Comparison of ENCODE assay signal across 8 cellular contexts in the genomic region with DNA sequence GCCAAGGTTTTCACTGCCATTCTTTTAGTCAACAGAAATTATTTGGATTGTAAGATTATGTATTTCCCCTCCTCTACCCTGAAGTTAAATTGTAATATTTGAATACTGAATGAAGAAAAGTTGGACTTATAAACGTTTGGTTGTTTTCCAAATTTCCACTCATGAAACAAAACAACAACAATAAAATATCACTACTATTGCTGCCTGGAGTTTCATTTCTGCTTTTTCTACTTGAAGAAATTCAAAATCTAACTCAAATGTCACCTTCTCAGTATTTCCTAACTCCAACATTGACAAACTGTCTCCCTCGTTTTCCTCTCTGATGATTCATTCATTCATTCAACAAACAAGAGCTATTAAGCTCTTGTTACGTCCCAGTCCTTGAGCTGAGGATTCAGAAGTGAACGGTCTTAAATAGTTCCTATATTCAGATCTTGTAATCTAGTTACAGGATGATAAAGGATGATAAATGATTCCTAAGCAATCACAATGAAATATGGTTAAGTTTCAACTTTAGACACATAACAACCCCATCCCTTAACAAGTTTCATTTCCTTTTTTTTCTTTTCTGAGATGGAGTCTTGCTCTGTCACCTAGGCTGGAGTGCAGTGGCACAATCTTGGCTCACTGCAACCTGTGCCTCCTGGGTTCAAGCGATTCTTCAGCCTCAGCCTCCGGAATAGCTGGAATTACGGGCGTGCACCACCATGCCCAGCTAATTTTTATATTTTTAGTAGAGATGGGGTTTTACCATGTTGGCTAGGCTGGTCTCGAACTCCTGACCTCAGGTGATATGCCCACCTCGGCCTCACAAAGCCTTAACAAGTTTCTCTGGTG. TPM values are rescaled to one million over a fixed set of nuclear protein-coding genes. Genes with fewer than 3 reads are reported as not detected.
A peak's percentile ranks its signal among the peaks of the same experiment; 100 is the strongest.
DNase-seq lines count a peak whose midpoint lies in the region; ATAC-seq, FAIRE-seq and TF ChIP-seq lines count a peak whose summit lies in the region.

No MANE protein-coding gene starts in this region.

- no peak for TF ChIP-seq EP300 in sigmoid colon (IDR thresholded peaks at IDR 0.05)

- no peaks in the 10 kb centered on the region for H3F3A ChIP-seq in smooth muscle cell (ENCODE audit: low read depth)

- H3K4me1 ChIP-seq in A673 (ENCODE audit: insufficient read depth, low read length, poor library complexity, severe bottlenecking) (peaks cover 6% of the 10 kb centered on the region), astrocyte (ENCODE audit: insufficient read depth, low read length) (peaks cover 12% of the 10 kb centered on the region), stomach smooth muscle (ENCODE audit: control insufficient read depth, insufficient read depth, low read length) (peaks cover 7% of the 10 kb centered on the region), sigmoid colon (peaks cover 0 to 16% (median 8%) of the 10 kb centered on the region in 4 donors), smooth muscle cell (ENCODE audit: low read depth) (no peaks in the 10 kb centered on the region)

- 79 to 85% methylated on average over 10 of the region's 10 CpGs for WGBS in sigmoid colon, 2 donors
- 84% methylated on average over 10 of the region's 10 CpGs for WGBS in smooth muscle cell (ENCODE audit: low lambda C conversion rate)

- CTCF ChIA-PET in A673 (lab: Charles Lee): no interaction called here

- TF ChIP-seq CTCF in A673 (conservative IDR thresholded peaks at IDR 0.05; ENCODE audit: low read depth, low read length) (no peak), astrocyte (IDR thresholded peaks at IDR 0.05; ENCODE audit: insufficient read depth, low read depth, low read length) (no peak), sigmoid colon (IDR thresholded peaks at IDR 0.05) (no peak), smooth muscle cell (IDR thresholded peaks at IDR 0.05; ENCODE audit: borderline replicate concordance, insufficient read depth, poor library complexity, severe bottlenecking) (no peak)

- no peak for DNase-seq in A673 (ENCODE audit: low spot score)
- peak; percentile 4 for DNase-seq in astrocyte (ENCODE audit: low read depth)
- no peak for DNase-seq in sigmoid colon
- no peak for DNase-seq in central memory CD4-positive, alpha-beta T cell
- no peak for DNase-seq in smooth muscle cell (lab: John Stamatoyannopoulos, UW; ENCODE audit: unreplicated experiment)

- no peak for FAIRE-seq in astrocyte (lab: Jason Lieb, UNC)

- no TSS peak for BruUV-seq in A673 (replicated peaks; lab: Mats Ljungman, UMichigan)

- H3K9me3 ChIP-seq in A673 (ENCODE audit: low read depth, low read length, poor library complexity, severe bottlenecking) (no peaks in the 10 kb centered on the region), astrocyte (ENCODE audit: insufficient read depth, low read depth, low read length) (no peaks in the 10 kb centered on the region), stomach smooth muscle (ENCODE audit: control insufficient read depth in 2 of 2, low read length in 2 of 2) (no peaks in the 10 kb centered on the region), sigmoid colon (no peaks in the 10 kb centered on the region), smooth muscle cell (replicated peaks; ENCODE audit: low read depth) (no peaks in the 10 kb centered on the region)

- H3K27me3 ChIP-seq in A673 (replicated peaks; ENCODE audit: insufficient read depth, low read depth, low read length, poor library complexity) (no peaks in the 10 kb centered on the region), astrocyte (ENCODE audit: insufficient read depth, low read length) (no peaks in the 10 kb centered on the region), stomach smooth muscle (ENCODE audit: control insufficient read depth in 1 of 2, insufficient read depth in 2 of 2, low read length in 2 of 2) (no peaks in the 10 kb centered on the region), sigmoid colon (no peaks in the 10 kb centered on the region), smooth muscle cell (ENCODE audit: low read depth) (no peaks in the 10 kb centered on the region)

- H3K27ac Mint-ChIP-seq in astrocyte (ENCODE audit: unreplicated experiment): no peak overlapping the region

- POLR2A ChIA-PET in A673 (lab: Charles Lee; ENCODE audit: low non-redundant PET): interaction anchor here (0.6 kb wide), 1 partner anchor 92 kb away, joined by 3 read pairs; no protein-coding TSS in a partner anchor

- H3K36me3 ChIP-seq in A673 (ENCODE audit: insufficient read depth, low read length, poor library complexity, severe bottlenecking) (no peaks in the 10 kb centered on the region), astrocyte (ENCODE audit: insufficient read depth, low read length) (peaks cover 4% of the 10 kb centered on the region), stomach smooth muscle (ENCODE audit: control insufficient read depth in 2 of 2, insufficient read depth in 2 of 2, low read length in 2 of 2) (peaks cover 4% of the 10 kb centered on the region in 2 donors), sigmoid colon (peaks cover 0 to 5% (median 0%) of the 10 kb centered on the region in 4 donors), smooth muscle cell (ENCODE audit: low read depth) (no peaks in the 10 kb centered on the region)

- ATAC-seq in GM19035 (IDR thresholded peaks at IDR 0.05; ENCODE audit: unreplicated experiment) (peak; percentile 29), HG03432 (IDR thresholded peaks at IDR 0.05; ENCODE audit: unreplicated experiment) (peak; percentile 34)

- H3K4me3 Mint-ChIP-seq in astrocyte (ENCODE audit: unreplicated experiment): no peak overlapping the region

- H3K36me3 Mint-ChIP-seq in astrocyte (ENCODE audit: low read depth, unreplicated experiment): no peaks in the 10 kb centered on the region

- no peaks in the 10 kb centered on the region for H4K20me1 ChIP-seq in astrocyte (ENCODE audit: insufficient read depth, low read length)
- H4K20me1 ChIP-seq in smooth muscle cell (ENCODE audit: low read depth): no peaks in the 10 kb centered on the region

- H3K4me2 ChIP-seq in astrocyte (ENCODE audit: low read length): peak overlapping the region; percentile 92
- H3K4me2 ChIP-seq in smooth muscle cell: no peak overlapping the region

- no peaks in the 10 kb centered on the region for H3K27me3 Mint-ChIP-seq in astrocyte (ENCODE audit: low read depth, unreplicated experiment)

- H3K27ac ChIP-seq in A673 (ENCODE audit: low read depth, low read length, poor library complexity, severe bottlenecking) (no peak overlapping the region), astrocyte (ENCODE audit: low read depth, low read length) (no peak overlapping the region), stomach smooth muscle (ENCODE audit: low read length) (no peak overlapping the region), sigmoid colon (peak overlapping the region in 2 of 4 donors; percentile 89 to 95), smooth muscle cell (ENCODE audit: low read depth) (no peak overlapping the region)

- intact Hi-C loops in A673 (cut with micrococcal nuclease; ENCODE audit: unreplicated experiment): no loop called here
- intact Hi-C loops in sigmoid colon (cut with DNase I): loop anchor here (5.0 to 10.0 kb wide), 2 partner anchors 53 to 210 kb away; a partner anchor contains a TSS

- H3K9me3 Mint-ChIP-seq in astrocyte (ENCODE audit: unreplicated experiment): no peaks in the 10 kb centered on the region

- H3K4me3 ChIP-seq in A673 (ENCODE audit: low read depth, low read length, poor library complexity, severe bottlenecking): peak overlapping the region; percentile 73
- H3K4me3 ChIP-seq in astrocyte (ENCODE audit: insufficient read depth, low read depth, low read length): peak overlapping the region; percentile 82
- H3K4me3 ChIP-seq in stomach smooth muscle (ENCODE audit: low read length in 2 of 2): peak overlapping the region; percentile 81 to 91
- peak overlapping the region in 1 of 4 donors; percentile 84 for H3K4me3 ChIP-seq in sigmoid colon
- H3K4me3 ChIP-seq in smooth muscle cell: no peak overlapping the region

- H3K4me1 Mint-ChIP-seq in astrocyte (ENCODE audit: low read depth, unreplicated experiment): peaks cover 1% of the 10 kb centered on the region

- H3K79me2 ChIP-seq in astrocyte (ENCODE audit: insufficient read depth, low read length): peaks cover 36% of the 10 kb centered on the region
- peaks cover 4% of the 10 kb centered on the region for H3K79me2 ChIP-seq in smooth muscle cell (ENCODE audit: low read depth)

- peak overlapping the region; percentile 91 for H3K9ac ChIP-seq in astrocyte (ENCODE audit: low read length)
- H3K9ac ChIP-seq in stomach smooth muscle (ENCODE audit: low read length in 2 of 2): peak overlapping the region in 1 of 2 donors; percentile 95
- no peak overlapping the region for H3K9ac ChIP-seq in smooth muscle cell (ENCODE audit: low read depth)

- TF ChIP-seq POLR2A in sigmoid colon (IDR thresholded peaks at IDR 0.05): no peak

- H2AFZ ChIP-seq in astrocyte (ENCODE audit: low read depth, low read length) (no peak overlapping the region), smooth muscle cell (ENCODE audit: low read depth) (no peak overlapping the region)

RNA-seq across cellular contexts. Expression of a gene that starts 1.7 kb away (rescaled TPM):
- total RNA-seq in A673 (2021) (25.3 and 28.0 TPM in 2 replicates), astrocyte (11.5 and 16.3 TPM in 2 replicates), sigmoid colon (10 to 100 TPM; 10.3 to 40.9 (median 17.1) TPM), smooth muscle cell (6.0 and 11.2 TPM in 2 replicates)
- polyA plus RNA-seq in sigmoid colon (1 to 10 TPM; 1.4 to 5.4 (median 5.0) TPM), smooth muscle cell (4.5 and 6.0 TPM in 2 replicates)

RNA-seq across cellular contexts. Expression of a gene that starts 24.8 kb away (rescaled TPM):
- total RNA-seq in A673 (2021) (28.3 and 33.1 TPM in 2 replicates), astrocyte (31.0 TPM in 2 replicates), sigmoid colon (10 to 100 TPM; 47.6 to 54.0 (median 50.2) TPM), smooth muscle cell (93.7 and 96.2 TPM in 2 replicates)
- polyA plus RNA-seq in sigmoid colon (10 to 100 TPM; 31.7 to 62.7 (median 56.5) TPM), smooth muscle cell (70.5 and 84.3 TPM in 2 replicates)

RNA-seq across cellular contexts. Expression of a gene that starts 55.3 kb away (rescaled TPM):
- total RNA-seq in A673 (2021): 0.62 and 1.1 TPM in 2 replicates
- total RNA-seq in astrocyte: 0.16 and 0.36 TPM in 2 replicates
- 1 to 10 TPM in 2 of 4 donors, under 1 TPM in 1, not detected in 1; 0.82 to 3.9 (median 1.2) TPM for total RNA-seq in sigmoid colon
- under 1 TPM in 1 of 3 donors, not detected in 2; 0.50 TPM for polyA plus RNA-seq in sigmoid colon
- total RNA-seq in smooth muscle cell: not detected in 2 replicates
- 0.38 TPM in 1 of 2 replicates, not detected in the other for polyA plus RNA-seq in smooth muscle cell
